Comparison of ENCODE assay signal across 22 cellular contexts in genomic region chr12:12380949-12381593, GRCh38. TPM values are rescaled to one million over a fixed set of nuclear protein-coding genes. Genes with fewer than 3 reads are reported as not detected.
DNase-seq lines count a peak whose midpoint lies in the region; ATAC-seq lines count a peak whose summit lies in the region.
"Had no signal": no experiment of that assay in that cellular context is flagged by ENCODE, and none has a peak within 500 bp of the region (broad histone marks: within the 10 kb centered on the region; RNA-seq: fewer than 3 reads in every experiment).

No MANE protein-coding gene starts in this region.

- H3K9me3 Mint-ChIP-seq in T-helper 2 cell treated with Interferon-gamma antibody and Interleukin-4, amounts not matched to agents 5 μg/mL and 100 μg/mL, for 36 hours, result peaks cover 12% of the 10 kb centered on the region
- H3K9me3 Mint-ChIP-seq in CD4-positive, CD25-positive, alpha-beta regulatory T cell, result peaks cover 0 to 9% (median 1%) of the 10 kb centered on the region in 7 donors
- peaks cover 9% of the 10 kb centered on the region for H3K9me3 Mint-ChIP-seq in activated T-helper 2 cell treated with anti-CD3 and anti-CD28 coated beads, Interferon-gamma antibody, Interleukin-2, Interleukin-4, amounts not matched to agents 10 μg/mL and 5 μg/mL and 100 μg/mL, durations not matched to agents 14 hours and 24 hours and 36 hours
- no peaks in the 10 kb centered on the region for H3K9me3 Mint-ChIP-seq in memory B cell
- H3K9me3 Mint-ChIP-seq: nephron had no signal

- H3K4me3 Mint-ChIP-seq in T-helper 2 cell treated with Interferon-gamma antibody and Interleukin-4, amounts not matched to agents 5 μg/mL and 100 μg/mL, for 36 hours, result no peak overlapping the region
- H3K4me3 Mint-ChIP-seq in CD4-positive, CD25-positive, alpha-beta regulatory T cell, result no peak overlapping the region
- no peak overlapping the region for H3K4me3 Mint-ChIP-seq in activated T-helper 2 cell treated with anti-CD3 and anti-CD28 coated beads, Interferon-gamma antibody, Interleukin-2, Interleukin-4, amounts not matched to agents 10 μg/mL and 5 μg/mL and 100 μg/mL, durations not matched to agents 14 hours and 24 hours and 36 hours (ENCODE audit: low read depth)
- no peak overlapping the region for H3K4me3 Mint-ChIP-seq in memory B cell
- H3K4me3 Mint-ChIP-seq: nephron had no signal

- H3K36me3 ChIP-seq in CD4-positive, CD25-positive, alpha-beta regulatory T cell (ENCODE audit: control insufficient read depth, insufficient read depth, low read length), result no peaks in the 10 kb centered on the region
- H3K36me3 ChIP-seq: HAP-1, left ventricle myocardium inferior, transverse colon had no signal

- peaks cover 66% of the 10 kb centered on the region for H3K4me1 ChIP-seq in CD4-positive, CD25-positive, alpha-beta regulatory T cell (ENCODE audit: control insufficient read depth, insufficient read depth, low read length, poor library complexity, severe bottlenecking)

- no peaks in the 10 kb centered on the region for H3K27me3 Mint-ChIP-seq in T-helper 2 cell treated with Interferon-gamma antibody and Interleukin-4, amounts not matched to agents 5 μg/mL and 100 μg/mL, for 36 hours (ENCODE audit: low read depth)
- no peaks in the 10 kb centered on the region for H3K27me3 Mint-ChIP-seq in CD4-positive, CD25-positive, alpha-beta regulatory T cell
- H3K27me3 Mint-ChIP-seq in activated T-helper 2 cell treated with anti-CD3 and anti-CD28 coated beads, Interferon-gamma antibody, Interleukin-2, Interleukin-4, amounts not matched to agents 10 μg/mL and 5 μg/mL and 100 μg/mL, durations not matched to agents 14 hours and 24 hours and 36 hours (ENCODE audit: low read depth), result no peaks in the 10 kb centered on the region
- H3K27me3 Mint-ChIP-seq in memory B cell, result no peaks in the 10 kb centered on the region

- no peak for DNase-seq in T-helper 2 cell treated with Interferon-gamma antibody and Interleukin-4, amounts not matched to agents 5 μg/mL and 100 μg/mL, for 36 hours (ENCODE audit: low spot score)
- DNase-seq in T-helper 2 cell (no peak), memory B cell (ENCODE audit: low spot score in 2 of 2) (no peak), NCI-H1417 (lab: John Stamatoyannopoulos, UW) (no peak), NCI-H2227 treated with DMSO at 0.1 percent for 48 hours (lab: John Stamatoyannopoulos, UW) (no peak)
- DNase-seq in CD4-positive, CD25-positive, alpha-beta regulatory T cell, result no peak
- DNase-seq in activated T-helper 2 cell treated with anti-CD3 and anti-CD28 coated beads, Interferon-gamma antibody, Interleukin-2, Interleukin-4, amounts not matched to agents 10 μg/mL and 5 μg/mL and 100 μg/mL, durations not matched to agents 14 hours and 24 hours and 36 hours (ENCODE audit: low spot score), result no peak
- DNase-seq: activated effector memory CD4-positive, alpha-beta T cell treated with anti-CD3 and anti-CD28 coated beads, Interleukin-2, amount 50 U/mL, for 16 hours; Caco-2; caudate nucleus; DND-41; hypothalamus; left ventricle myocardium inferior; NCI-H1092 treated with DMSO at 0.1 percent for 48 hours; NCI-H187 treated with DMSO at 0.1 percent for 48 hours; NCI-H69; SW 1271; transverse colon had no signal

- peaks cover 0 to 3% of the 10 kb centered on the region in 2 experiments for H3K9me3 ChIP-seq in CD4-positive, CD25-positive, alpha-beta regulatory T cell (ENCODE audit: control insufficient read depth in 2 of 2, low read length in 2 of 2)
- H3K9me3 ChIP-seq: left ventricle myocardium inferior, transverse colon had no signal

- peak overlapping the region; percentile 88 for H3K27ac ChIP-seq in CD4-positive, CD25-positive, alpha-beta regulatory T cell (ENCODE audit: insufficient read depth, low read length, poor library complexity, severe bottlenecking)
- H3K27ac ChIP-seq: left ventricle myocardium inferior had no signal

- no peaks in the 10 kb centered on the region for H3K27me3 ChIP-seq in CD4-positive, CD25-positive, alpha-beta regulatory T cell (ENCODE audit: control insufficient read depth, insufficient read depth, low read length)
- H3K27me3 ChIP-seq: transverse colon had no signal

- peak overlapping the region; percentile 49 for H3K27ac Mint-ChIP-seq in T-helper 2 cell treated with Interferon-gamma antibody and Interleukin-4, amounts not matched to agents 5 μg/mL and 100 μg/mL, for 36 hours
- H3K27ac Mint-ChIP-seq in CD4-positive, CD25-positive, alpha-beta regulatory T cell, result peak overlapping the region; percentile 59 to 98 (median 92)
- H3K27ac Mint-ChIP-seq in activated T-helper 2 cell treated with anti-CD3 and anti-CD28 coated beads, Interferon-gamma antibody, Interleukin-2, Interleukin-4, amounts not matched to agents 10 μg/mL and 5 μg/mL and 100 μg/mL, durations not matched to agents 14 hours and 24 hours and 36 hours, result peak overlapping the region; percentile 65
- H3K27ac Mint-ChIP-seq in memory B cell, result peak overlapping the region; percentile 80
- H3K27ac Mint-ChIP-seq: nephron had no signal

- peaks cover 51% of the 10 kb centered on the region for H3K4me1 Mint-ChIP-seq in T-helper 2 cell treated with Interferon-gamma antibody and Interleukin-4, amounts not matched to agents 5 μg/mL and 100 μg/mL, for 36 hours (ENCODE audit: low read depth)
- peaks cover 47 to 87% (median 67%) of the 10 kb centered on the region in 4 donors for H3K4me1 Mint-ChIP-seq in CD4-positive, CD25-positive, alpha-beta regulatory T cell
- H3K4me1 Mint-ChIP-seq in activated T-helper 2 cell treated with anti-CD3 and anti-CD28 coated beads, Interferon-gamma antibody, Interleukin-2, Interleukin-4, amounts not matched to agents 10 μg/mL and 5 μg/mL and 100 μg/mL, durations not matched to agents 14 hours and 24 hours and 36 hours (ENCODE audit: low read depth), result peaks cover 48% of the 10 kb centered on the region
- H3K4me1 Mint-ChIP-seq in memory B cell, result peaks cover 15% of the 10 kb centered on the region

- intact Hi-C loops in activated T-helper 2 cell treated with anti-CD3 and anti-CD28 coated beads, Interferon-gamma antibody, Interleukin-2, Interleukin-4, amounts not matched to agents 10 μg/mL and 5 μg/mL and 100 μg/mL, durations not matched to agents 14 hours and 24 hours and 36 hours (cut with micrococcal nuclease), result loop anchor here (1.0 kb wide), 1 partner anchor 61 kb away; no protein-coding TSS in a partner anchor

- no peak overlapping the region for H3K4me3 ChIP-seq in CD4-positive, CD25-positive, alpha-beta regulatory T cell (ENCODE audit: low read depth, low read length)
- H3K4me3 ChIP-seq: HAP-1, left ventricle myocardium inferior, skin epidermis, transverse colon had no signal

- H3K36me3 Mint-ChIP-seq in T-helper 2 cell treated with Interferon-gamma antibody and Interleukin-4, amounts not matched to agents 5 μg/mL and 100 μg/mL, for 36 hours (ENCODE audit: low read depth), result peaks cover 38% of the 10 kb centered on the region
- H3K36me3 Mint-ChIP-seq in CD4-positive, CD25-positive, alpha-beta regulatory T cell, result peaks cover 30% of the 10 kb centered on the region
- peaks cover 60% of the 10 kb centered on the region for H3K36me3 Mint-ChIP-seq in activated T-helper 2 cell treated with anti-CD3 and anti-CD28 coated beads, Interferon-gamma antibody, Interleukin-2, Interleukin-4, amounts not matched to agents 10 μg/mL and 5 μg/mL and 100 μg/mL, durations not matched to agents 14 hours and 24 hours and 36 hours (ENCODE audit: low read depth)
- H3K36me3 Mint-ChIP-seq in memory B cell, result peaks cover 24% of the 10 kb centered on the region

- ATAC-seq in CD4-positive, CD25-positive, alpha-beta regulatory T cell (ENCODE audit: low read depth in 2 of 2), result no peak
- no peak for ATAC-seq in memory B cell (ENCODE audit: low read depth)
- ATAC-seq in HG02981 (IDR thresholded peaks at IDR 0.05; ENCODE audit: unreplicated experiment), result no peak

RNA-seq across cellular contexts. Expression of gene BORCS5, which starts 24.2 kb away (rescaled TPM):
- total RNA-seq in CD4-positive, CD25-positive, alpha-beta regulatory T cell, result 39.2 TPM
- polyA plus RNA-seq in CD4-positive, CD25-positive, alpha-beta regulatory T cell, result 10 to 100 TPM; 25.0 to 37.7 (median 30.9) TPM
- 41.8 and 45.9 TPM in 2 replicates for total RNA-seq in activated T-helper 2 cell treated with anti-CD3 and anti-CD28 coated beads, Interferon-gamma antibody, Interleukin-2, Interleukin-4, amounts not matched to agents 10 μg/mL and 5 μg/mL and 100 μg/mL, durations not matched to agents 14 hours and 24 hours and 36 hours

RNA-seq across cellular contexts. Expression of gene MANSC1, which starts 31.0 kb away (rescaled TPM):
- 0.22 TPM for total RNA-seq in CD4-positive, CD25-positive, alpha-beta regulatory T cell
- 1 to 10 TPM in 2 of 4 donors, under 1 TPM in 2; 0.43 to 1.3 (median 0.89) TPM for polyA plus RNA-seq in CD4-positive, CD25-positive, alpha-beta regulatory T cell
- total RNA-seq in activated T-helper 2 cell treated with anti-CD3 and anti-CD28 coated beads, Interferon-gamma antibody, Interleukin-2, Interleukin-4, amounts not matched to agents 10 μg/mL and 5 μg/mL and 100 μg/mL, durations not matched to agents 14 hours and 24 hours and 36 hours, result 0.25 and 1.6 TPM in 2 replicates
